ENCODE assay signal across 8 cellular contexts in genomic region chr5:146203011-146203871, GRCh38. TPM values are rescaled to one million over a fixed set of nuclear protein-coding genes. Genes with fewer than 3 reads are reported as not detected.
A peak's percentile ranks its signal among the peaks of the same experiment; 100 is the strongest.
DNase-seq lines count a peak whose midpoint lies in the region; ATAC-seq, FAIRE-seq and TF ChIP-seq lines count a peak whose summit lies in the region.

RBM27 (plus strand) TSS chr5:146203605; CDS start chr5:146203766, 161 bp downstream.

- no peaks in the 10 kb centered on the region for H3K27me3 ChIP-seq in pancreas
- H3K27me3 ChIP-seq in tibial artery: no peaks in the 10 kb centered on the region

- peaks cover 5% of the 10 kb centered on the region for H3K4me1 Mint-ChIP-seq in activated naive CD8-positive, alpha-beta T cell treated with anti-CD3 and anti-CD28 coated beads, Interleukin-2, amount 10 ng/mL, durations not matched to agents 7 days and 5 days

- H3K4me3 ChIP-seq in pancreas (peak within 1 kb of the TSS; percentile 62 to 95 (median 80)), tibial artery (peak within 1 kb of the TSS; percentile 84 to 92)

- H3K27me3 Mint-ChIP-seq in activated naive CD8-positive, alpha-beta T cell treated with anti-CD3 and anti-CD28 coated beads, Interleukin-2, amount 10 ng/mL, durations not matched to agents 7 days and 5 days: no peaks in the 10 kb centered on the region

- H3K9me3 ChIP-seq in pancreas: no peaks in the 10 kb centered on the region
- no peaks in the 10 kb centered on the region for H3K9me3 ChIP-seq in tibial artery

- no peak within 1 kb of the TSS for H3K4me3 Mint-ChIP-seq in activated naive CD8-positive, alpha-beta T cell treated with anti-CD3 and anti-CD28 coated beads, Interleukin-2, amount 10 ng/mL, durations not matched to agents 7 days and 5 days

- POLR2A ChIA-PET in activated naive CD8-positive, alpha-beta T cell treated with anti-CD3 and anti-CD28 coated beads, Interleukin-2, amount 10 ng/mL, durations not matched to agents 7 days and 5 days (lab: Charles Lee): interaction anchor here (1.1 to 1.3 kb wide), 4 partner anchors 10 to 29 kb away, joined by 3 to 8 read pairs (median 6); partner anchors contain the start of gene LARS1

- H3K27ac Mint-ChIP-seq in activated naive CD8-positive, alpha-beta T cell treated with anti-CD3 and anti-CD28 coated beads, Interleukin-2, amount 10 ng/mL, durations not matched to agents 7 days and 5 days: no peak within 1 kb of the TSS

- intact Hi-C loops in Right ventricle myocardium superior (cut with DNase I): no loop called here
- intact Hi-C loops in pancreas (cut with DNase I): no loop called here
- intact Hi-C loops in tibial artery (cut with DNase I; ENCODE audit: low total_unique reads): loop anchor here (2.0 kb wide), 1 partner anchor 20 kb away; the partner anchor contains the start of gene LARS1

- WGBS in pancreas, 2 donors: 0 to 1% methylated on average over 48 of the region's 48 CpGs

- H3K36me3 ChIP-seq in pancreas: no peaks in the 10 kb centered on the region
- no peaks in the 10 kb centered on the region for H3K36me3 ChIP-seq in tibial artery

- TF ChIP-seq POLR2A in GM10847 (IDR thresholded peaks at IDR 0.05; ENCODE audit: extremely low read depth, insufficient read length): peak; percentile 68

- no peaks in the 10 kb centered on the region for H3K9me3 Mint-ChIP-seq in activated naive CD8-positive, alpha-beta T cell treated with anti-CD3 and anti-CD28 coated beads, Interleukin-2, amount 10 ng/mL, durations not matched to agents 7 days and 5 days

- TF ChIP-seq CTCF in pancreas (IDR thresholded peaks at IDR 0.05) (no peak), tibial artery (IDR thresholded peaks at IDR 0.05) (peak in 1 of 2 experiments; percentile 40)

- H3K4me1 ChIP-seq in pancreas (peaks cover 0 to 22% (median 10%) of the 10 kb centered on the region in 3 donors), tibial artery (peaks cover 0 to 40% (median 24%) of the 10 kb centered on the region in 4 donors)

- H3K36me3 Mint-ChIP-seq in activated naive CD8-positive, alpha-beta T cell treated with anti-CD3 and anti-CD28 coated beads, Interleukin-2, amount 10 ng/mL, durations not matched to agents 7 days and 5 days: no peaks in the 10 kb centered on the region

- peak; percentile 32 for FAIRE-seq in pancreas (lab: Jason Lieb, UNC)

- DNase-seq in NCI-H1105 treated with DMSO at 0.1 percent for 48 hours (lab: John Stamatoyannopoulos, UW) (peak; percentile 95), SKM-1 treated with dmso at 0.1 percent for 144 hours (lab: John Stamatoyannopoulos, UW; ENCODE audit: unreplicated experiment) (peak; percentile 99), Right ventricle myocardium superior (peak; percentile 97), pancreas (peak; percentile 96 to 99 (median 96)), tibial artery (peak; percentile 97 to 99)
- peak; percentile 98 for DNase-seq in activated naive CD8-positive, alpha-beta T cell treated with anti-CD3 and anti-CD28 coated beads, Interleukin-2, amount 10 ng/mL, durations not matched to agents 7 days and 5 days

- ATAC-seq in HG02642 (IDR thresholded peaks at IDR 0.05; ENCODE audit: poor library complexity, unreplicated experiment) (peak; percentile 100), Right ventricle myocardium superior (ENCODE audit: poor library complexity) (peak; percentile 100), pancreas (peak; percentile 100)
- peak; percentile 100 for ATAC-seq in activated naive CD8-positive, alpha-beta T cell treated with anti-CD3 and anti-CD28 coated beads, Interleukin-2, amount 10 ng/mL, durations not matched to agents 7 days and 5 days (ENCODE audit: low read depth)

- H3K27ac ChIP-seq in pancreas (peak within 1 kb of the TSS; percentile 33 to 72 (median 56)), tibial artery (peak within 1 kb of the TSS; percentile 92 to 93)

RNA-seq across cellular contexts. Expression of gene RBM27, which starts in this region (rescaled TPM):
- total RNA-seq in activated naive CD8-positive, alpha-beta T cell treated with anti-CD3 and anti-CD28 coated beads, Interleukin-2, amount 10 ng/mL, durations not matched to agents 7 days and 5 days: 10 to 100 TPM; 19.3 to 21.5 TPM
- total RNA-seq in Right ventricle myocardium superior (10.2 TPM), pancreas (1 to 10 TPM; 3.3 to 8.9 (median 5.8) TPM)
- polyA plus RNA-seq in pancreas: 1 to 10 TPM; 3.1 to 4.1 TPM

Comparison
In these comparisons a context has a peak if more than half of its experiments do, and no peak if none do; other contexts are left out.
1. Peak in every context shown above with its lines: DNase-seq, ATAC-seq, H3K4me3 ChIP-seq and H3K27ac ChIP-seq.